2 cellular contexts compared by ENCODE assay signal in the genomic region with DNA sequence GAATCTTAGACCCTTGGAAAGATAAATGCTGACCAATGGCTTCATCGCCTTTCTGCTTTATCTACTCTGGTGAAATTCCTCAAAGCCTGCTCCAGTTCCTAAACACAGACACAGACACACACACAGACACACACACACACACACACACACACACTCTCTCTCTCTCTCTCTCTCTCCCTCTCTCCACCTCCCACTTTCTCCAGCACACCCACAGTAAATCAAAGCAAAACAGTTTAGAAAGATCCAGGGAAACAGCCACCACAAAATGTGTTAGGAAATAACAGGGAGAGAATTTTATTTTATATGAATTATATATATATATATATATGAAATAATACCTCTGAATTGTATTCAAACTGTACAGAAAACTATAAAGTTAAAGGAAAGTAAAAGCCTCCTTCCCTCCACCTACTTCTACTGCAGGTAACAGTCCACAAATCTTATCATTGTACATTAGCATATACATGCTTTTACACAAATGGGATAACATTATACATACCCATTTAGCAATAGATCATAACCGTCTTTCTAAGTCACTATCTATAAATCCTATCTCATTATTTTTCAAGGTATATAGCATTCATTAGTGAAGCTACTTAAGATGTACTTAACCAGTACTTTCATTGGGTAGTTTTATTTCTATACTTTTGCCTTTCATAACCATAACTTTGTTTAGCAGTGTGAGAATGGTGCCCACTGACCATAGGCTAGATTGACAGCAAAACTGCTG.
TF ChIP-seq lines count a peak whose summit lies in the region.

No MANE protein-coding gene starts in this region.

TF ChIP-seq in A549, 52 proteins besides CTCF, POLR2A, EP300 and RAD21:
- TF ChIP-seq ESRRA (IDR thresholded peaks at IDR 0.05; ENCODE audit: borderline replicate concordance, low read length) (no peak), RFX5 (IDR thresholded peaks at IDR 0.05) (no peak), POLR2AphosphoS2 (conservative IDR thresholded peaks at IDR 0.05; ENCODE audit: low read length) (no peak), CBX2 (IDR thresholded peaks at IDR 0.05; ENCODE audit: borderline replicate concordance, low read depth) (no peak), SMC3 (IDR thresholded peaks at IDR 0.05) (no peak), JUN (IDR thresholded peaks at IDR 0.05) (no peak), ZC3H11A (IDR thresholded peaks at IDR 0.05) (no peak), FOSB (CRISPR knock-in tag; IDR thresholded peaks at IDR 0.05) (no peak), ZFP36 (IDR thresholded peaks at IDR 0.05; ENCODE audit: borderline replicate concordance, partially characterized antibody) (no peak), TP53 (CRISPR knock-in tag; IDR thresholded peaks at IDR 0.05) (no peak)
- TF ChIP-seq, protein P1, sequence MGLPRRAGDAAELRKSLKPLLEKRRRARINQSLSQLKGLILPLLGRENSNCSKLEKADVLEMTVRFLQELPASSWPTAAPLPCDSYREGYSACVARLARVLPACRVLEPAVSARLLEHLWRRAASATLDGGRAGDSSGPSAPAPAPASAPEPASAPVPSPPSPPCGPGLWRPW (IDR thresholded peaks at IDR 0.05), result no peak
- TF ChIP-seq, protein P2, sequence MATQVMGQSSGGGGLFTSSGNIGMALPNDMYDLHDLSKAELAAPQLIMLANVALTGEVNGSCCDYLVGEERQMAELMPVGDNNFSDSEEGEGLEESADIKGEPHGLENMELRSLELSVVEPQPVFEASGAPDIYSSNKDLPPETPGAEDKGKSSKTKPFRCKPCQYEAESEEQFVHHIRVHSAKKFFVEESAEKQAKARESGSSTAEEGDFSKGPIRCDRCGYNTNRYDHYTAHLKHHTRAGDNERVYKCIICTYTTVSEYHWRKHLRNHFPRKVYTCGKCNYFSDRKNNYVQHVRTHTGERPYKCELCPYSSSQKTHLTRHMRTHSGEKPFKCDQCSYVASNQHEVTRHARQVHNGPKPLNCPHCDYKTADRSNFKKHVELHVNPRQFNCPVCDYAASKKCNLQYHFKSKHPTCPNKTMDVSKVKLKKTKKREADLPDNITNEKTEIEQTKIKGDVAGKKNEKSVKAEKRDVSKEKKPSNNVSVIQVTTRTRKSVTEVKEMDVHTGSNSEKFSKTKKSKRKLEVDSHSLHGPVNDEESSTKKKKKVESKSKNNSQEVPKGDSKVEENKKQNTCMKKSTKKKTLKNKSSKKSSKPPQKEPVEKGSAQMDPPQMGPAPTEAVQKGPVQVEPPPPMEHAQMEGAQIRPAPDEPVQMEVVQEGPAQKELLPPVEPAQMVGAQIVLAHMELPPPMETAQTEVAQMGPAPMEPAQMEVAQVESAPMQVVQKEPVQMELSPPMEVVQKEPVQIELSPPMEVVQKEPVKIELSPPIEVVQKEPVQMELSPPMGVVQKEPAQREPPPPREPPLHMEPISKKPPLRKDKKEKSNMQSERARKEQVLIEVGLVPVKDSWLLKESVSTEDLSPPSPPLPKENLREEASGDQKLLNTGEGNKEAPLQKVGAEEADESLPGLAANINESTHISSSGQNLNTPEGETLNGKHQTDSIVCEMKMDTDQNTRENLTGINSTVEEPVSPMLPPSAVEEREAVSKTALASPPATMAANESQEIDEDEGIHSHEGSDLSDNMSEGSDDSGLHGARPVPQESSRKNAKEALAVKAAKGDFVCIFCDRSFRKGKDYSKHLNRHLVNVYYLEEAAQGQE (IDR thresholded peaks at IDR 0.05), result no peak
- TF ChIP-seq, protein P3, sequence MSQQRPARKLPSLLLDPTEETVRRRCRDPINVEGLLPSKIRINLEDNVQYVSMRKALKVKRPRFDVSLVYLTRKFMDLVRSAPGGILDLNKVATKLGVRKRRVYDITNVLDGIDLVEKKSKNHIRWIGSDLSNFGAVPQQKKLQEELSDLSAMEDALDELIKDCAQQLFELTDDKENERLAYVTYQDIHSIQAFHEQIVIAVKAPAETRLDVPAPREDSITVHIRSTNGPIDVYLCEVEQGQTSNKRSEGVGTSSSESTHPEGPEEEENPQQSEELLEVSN (IDR thresholded peaks at IDR 0.05; ENCODE audit: borderline replicate concordance, low read depth), result no peak

TF ChIP-seq in H1, 55 proteins besides CTCF, POLR2A, EP300 and RAD21:
- TF ChIP-seq JUND (IDR thresholded peaks at IDR 0.05; ENCODE audit: low read length) (no peak), SRF (IDR thresholded peaks at IDR 0.05; ENCODE audit: low read depth, low read length) (no peak), NRF1 (IDR thresholded peaks at IDR 0.05; ENCODE audit: low read depth, low read length) (no peak), SIN3A (conservative IDR thresholded peaks at IDR 0.05 in 1 of 2, IDR thresholded peaks at IDR 0.05 in 1 of 2; ENCODE audit: low read depth in 1 of 2, low read length in 2 of 2) (no peak), SIRT6 (IDR thresholded peaks at IDR 0.05; ENCODE audit: low read length) (no peak), EZH2 (IDR thresholded peaks at IDR 0.05; ENCODE audit: low read depth, low read length, severe bottlenecking) (no peak), CHD1 (IDR thresholded peaks at IDR 0.05; ENCODE audit: low read depth, low read length) (no peak), KDM5A (IDR thresholded peaks at IDR 0.05; ENCODE audit: low read length) (no peak), CBX5 (IDR thresholded peaks at IDR 0.05; ENCODE audit: low read depth, low read length) (no peak), ASH2L (IDR thresholded peaks at IDR 0.05; ENCODE audit: low read length) (no peak), GABPA (IDR thresholded peaks at IDR 0.05; ENCODE audit: borderline replicate concordance, insufficient read depth, low read length) (no peak)
- TF ChIP-seq, protein P4, sequence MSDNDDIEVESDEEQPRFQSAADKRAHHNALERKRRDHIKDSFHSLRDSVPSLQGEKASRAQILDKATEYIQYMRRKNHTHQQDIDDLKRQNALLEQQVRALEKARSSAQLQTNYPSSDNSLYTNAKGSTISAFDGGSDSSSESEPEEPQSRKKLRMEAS (IDR thresholded peaks at IDR 0.05), result no peak
